1 cellular context compared by ENCODE assay signal in the genomic region with DNA sequence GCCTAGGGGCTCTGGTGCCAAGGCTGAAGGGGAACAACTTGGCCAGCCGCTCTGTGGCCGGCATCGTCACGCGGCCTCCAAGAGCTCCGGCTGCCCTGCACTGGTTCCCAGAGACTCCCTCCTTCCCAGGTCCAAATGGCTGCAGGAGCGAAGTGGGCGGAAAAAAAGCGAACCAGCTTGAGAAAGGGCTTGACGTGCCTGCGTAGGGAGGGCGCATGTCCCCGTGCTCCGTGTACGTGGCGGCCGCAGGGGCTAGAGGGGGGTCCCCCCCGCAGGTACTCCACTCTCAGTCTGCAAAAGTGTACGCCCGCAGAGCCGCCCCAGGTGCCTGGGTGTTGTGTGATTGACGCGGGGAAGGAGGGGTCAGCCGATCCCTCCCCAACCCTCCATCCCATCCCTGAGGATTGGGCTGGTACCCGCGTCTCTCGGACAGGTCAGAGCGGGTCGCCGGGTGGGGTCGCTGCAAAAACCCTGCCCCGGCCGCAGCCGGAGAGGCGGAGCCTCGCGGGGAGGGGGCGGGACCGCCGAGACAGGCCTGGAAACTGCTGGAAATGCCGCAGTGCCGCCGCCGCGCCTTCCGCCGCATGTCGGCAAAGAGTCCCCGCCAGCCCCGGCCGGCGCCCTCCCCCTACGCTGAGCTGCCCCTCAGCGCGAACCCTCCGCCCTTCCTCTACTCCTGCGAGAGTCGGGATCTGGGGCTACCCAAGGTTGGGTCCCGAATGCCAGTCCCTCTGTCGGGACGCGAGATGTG.
TF ChIP-seq lines count a peak whose summit lies in the region.

No MANE protein-coding gene starts in this region.

TF ChIP-seq in K562, 482 proteins besides CTCF, POLR2A, EP300 and RAD21 (continued from another document and continues in another):
- TF ChIP-seq, protein P1, sequence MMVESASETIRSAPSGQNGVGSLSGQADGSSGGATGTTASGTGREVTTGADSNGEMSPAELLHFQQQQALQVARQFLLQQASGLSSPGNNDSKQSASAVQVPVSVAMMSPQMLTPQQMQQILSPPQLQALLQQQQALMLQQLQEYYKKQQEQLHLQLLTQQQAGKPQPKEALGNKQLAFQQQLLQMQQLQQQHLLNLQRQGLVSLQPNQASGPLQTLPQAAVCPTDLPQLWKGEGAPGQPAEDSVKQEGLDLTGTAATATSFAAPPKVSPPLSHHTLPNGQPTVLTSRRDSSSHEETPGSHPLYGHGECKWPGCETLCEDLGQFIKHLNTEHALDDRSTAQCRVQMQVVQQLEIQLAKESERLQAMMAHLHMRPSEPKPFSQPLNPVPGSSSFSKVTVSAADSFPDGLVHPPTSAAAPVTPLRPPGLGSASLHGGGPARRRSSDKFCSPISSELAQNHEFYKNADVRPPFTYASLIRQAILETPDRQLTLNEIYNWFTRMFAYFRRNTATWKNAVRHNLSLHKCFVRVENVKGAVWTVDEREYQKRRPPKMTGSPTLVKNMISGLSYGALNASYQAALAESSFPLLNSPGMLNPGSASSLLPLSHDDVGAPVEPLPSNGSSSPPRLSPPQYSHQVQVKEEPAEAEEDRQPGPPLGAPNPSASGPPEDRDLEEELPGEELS (CRISPR knock-in tag; IDR thresholded peaks at IDR 0.05; ENCODE audit: borderline replicate concordance) = 0 out of 2 replicates have a peak, but pooled peaks have one; percentile 73
- TF ChIP-seq ZNF197 (CRISPR knock-in tag; IDR thresholded peaks at IDR 0.05; ENCODE audit: low read depth) (no peak), COPS2 (conservative IDR thresholded peaks at IDR 0.05) (no peak), BDP1 (IDR thresholded peaks at IDR 0.05; ENCODE audit: insufficient read depth, insufficient read length) (no peak), SMARCB1 (IDR thresholded peaks at IDR 0.05; ENCODE audit: insufficient read length, low read depth) (no peak), ZNF274 (IDR thresholded peaks at IDR 0.05; ENCODE audit: borderline replicate concordance, low read depth, low read length) (no peak), JUND (IDR thresholded peaks at IDR 0.05; ENCODE audit: borderline replicate concordance, low read depth, low read length) (peak; percentile 76; the same call in 1 of the 2 replicates), JUND (tag; IDR thresholded peaks at IDR 0.05; ENCODE audit: borderline replicate concordance, low read depth, low read length) (no peak; the same call in 2 of the 3 replicates), ZNF354B (CRISPR knock-in tag; IDR thresholded peaks at IDR 0.05) (no peak), ZNF766 (CRISPR knock-in tag; conservative IDR thresholded peaks at IDR 0.05) (no peak), RBM25 (IDR thresholded peaks at IDR 0.05; ENCODE audit: low read depth, low read length, severe bottlenecking) (peak; percentile 7), SETDB1 (IDR thresholded peaks at IDR 0.05; ENCODE audit: low read length) (no peak), ZKSCAN8 (CRISPR knock-in tag; IDR thresholded peaks at IDR 0.05) (no peak), ZNF3 (CRISPR knock-in tag; IDR thresholded peaks at IDR 0.05) (no peak), WHSC1 (IDR thresholded peaks at IDR 0.05; ENCODE audit: low read length) (no peak), SREBF2 (CRISPR knock-in tag; IDR thresholded peaks at IDR 0.05) (0 out of 2 replicates have a peak, but pooled peaks have one; percentile 48), ESRRB (CRISPR knock-in tag; IDR thresholded peaks at IDR 0.05; ENCODE audit: borderline replicate concordance) (no peak), TARDBP (IDR thresholded peaks at IDR 0.05) (0 out of 2 replicates have a peak, but pooled peaks have one; percentile 18), NR2C2 (CRISPR knock-in tag; IDR thresholded peaks at IDR 0.05) (peak; percentile 65; the same call in 1 of the 2 replicates), NR2C2 (tag; IDR thresholded peaks at IDR 0.05) (peak; percentile 69; the same call in 1 of the 2 replicates), HIVEP1 (CRISPR knock-in tag; IDR thresholded peaks at IDR 0.05) (no peak), KHSRP (IDR thresholded peaks at IDR 0.05) (no peak), SUPT5H (IDR thresholded peaks at IDR 0.05) (no peak), DACH1 (IDR thresholded peaks at IDR 0.05; ENCODE audit: partially characterized antibody) (no peak), NRF1 (conservative IDR thresholded peaks at IDR 0.05 in 1 of 2, IDR thresholded peaks at IDR 0.05 in 1 of 2) (peak; percentile 59 to 64), ZNF41 (CRISPR knock-in tag; conservative IDR thresholded peaks at IDR 0.05) (no peak), THRAP3 (IDR thresholded peaks at IDR 0.05; ENCODE audit: borderline replicate concordance) (no peak), KDM1A (IDR thresholded peaks at IDR 0.05) (peak in 1 of 2 experiments; percentile 53; a peak in 2 of 4 replicates), SMAD2 (IDR thresholded peaks at IDR 0.05; ENCODE audit: low read depth, low read length) (no peak)
- TF ChIP-seq, protein P2, sequence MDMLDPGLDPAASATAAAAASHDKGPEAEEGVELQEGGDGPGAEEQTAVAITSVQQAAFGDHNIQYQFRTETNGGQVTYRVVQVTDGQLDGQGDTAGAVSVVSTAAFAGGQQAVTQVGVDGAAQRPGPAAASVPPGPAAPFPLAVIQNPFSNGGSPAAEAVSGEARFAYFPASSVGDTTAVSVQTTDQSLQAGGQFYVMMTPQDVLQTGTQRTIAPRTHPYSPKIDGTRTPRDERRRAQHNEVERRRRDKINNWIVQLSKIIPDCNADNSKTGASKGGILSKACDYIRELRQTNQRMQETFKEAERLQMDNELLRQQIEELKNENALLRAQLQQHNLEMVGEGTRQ (CRISPR knock-in tag; IDR thresholded peaks at IDR 0.05) = no peak
- TF ChIP-seq, protein P3, sequence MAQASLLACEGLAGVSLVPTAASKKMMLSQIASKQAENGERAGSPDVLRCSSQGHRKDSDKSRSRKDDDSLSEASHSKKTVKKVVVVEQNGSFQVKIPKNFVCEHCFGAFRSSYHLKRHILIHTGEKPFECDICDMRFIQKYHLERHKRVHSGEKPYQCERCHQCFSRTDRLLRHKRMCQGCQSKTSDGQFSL (CRISPR knock-in tag; IDR thresholded peaks at IDR 0.05) = 0 out of 2 replicates have a peak, but pooled peaks have one; percentile 58
- TF ChIP-seq, protein P3 (tag; IDR thresholded peaks at IDR 0.05) = no peak
- TF ChIP-seq, protein P4, sequence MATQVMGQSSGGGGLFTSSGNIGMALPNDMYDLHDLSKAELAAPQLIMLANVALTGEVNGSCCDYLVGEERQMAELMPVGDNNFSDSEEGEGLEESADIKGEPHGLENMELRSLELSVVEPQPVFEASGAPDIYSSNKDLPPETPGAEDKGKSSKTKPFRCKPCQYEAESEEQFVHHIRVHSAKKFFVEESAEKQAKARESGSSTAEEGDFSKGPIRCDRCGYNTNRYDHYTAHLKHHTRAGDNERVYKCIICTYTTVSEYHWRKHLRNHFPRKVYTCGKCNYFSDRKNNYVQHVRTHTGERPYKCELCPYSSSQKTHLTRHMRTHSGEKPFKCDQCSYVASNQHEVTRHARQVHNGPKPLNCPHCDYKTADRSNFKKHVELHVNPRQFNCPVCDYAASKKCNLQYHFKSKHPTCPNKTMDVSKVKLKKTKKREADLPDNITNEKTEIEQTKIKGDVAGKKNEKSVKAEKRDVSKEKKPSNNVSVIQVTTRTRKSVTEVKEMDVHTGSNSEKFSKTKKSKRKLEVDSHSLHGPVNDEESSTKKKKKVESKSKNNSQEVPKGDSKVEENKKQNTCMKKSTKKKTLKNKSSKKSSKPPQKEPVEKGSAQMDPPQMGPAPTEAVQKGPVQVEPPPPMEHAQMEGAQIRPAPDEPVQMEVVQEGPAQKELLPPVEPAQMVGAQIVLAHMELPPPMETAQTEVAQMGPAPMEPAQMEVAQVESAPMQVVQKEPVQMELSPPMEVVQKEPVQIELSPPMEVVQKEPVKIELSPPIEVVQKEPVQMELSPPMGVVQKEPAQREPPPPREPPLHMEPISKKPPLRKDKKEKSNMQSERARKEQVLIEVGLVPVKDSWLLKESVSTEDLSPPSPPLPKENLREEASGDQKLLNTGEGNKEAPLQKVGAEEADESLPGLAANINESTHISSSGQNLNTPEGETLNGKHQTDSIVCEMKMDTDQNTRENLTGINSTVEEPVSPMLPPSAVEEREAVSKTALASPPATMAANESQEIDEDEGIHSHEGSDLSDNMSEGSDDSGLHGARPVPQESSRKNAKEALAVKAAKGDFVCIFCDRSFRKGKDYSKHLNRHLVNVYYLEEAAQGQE (CRISPR knock-in tag; IDR thresholded peaks at IDR 0.05; ENCODE audit: low read depth) = no peak
- TF ChIP-seq, protein P5, sequence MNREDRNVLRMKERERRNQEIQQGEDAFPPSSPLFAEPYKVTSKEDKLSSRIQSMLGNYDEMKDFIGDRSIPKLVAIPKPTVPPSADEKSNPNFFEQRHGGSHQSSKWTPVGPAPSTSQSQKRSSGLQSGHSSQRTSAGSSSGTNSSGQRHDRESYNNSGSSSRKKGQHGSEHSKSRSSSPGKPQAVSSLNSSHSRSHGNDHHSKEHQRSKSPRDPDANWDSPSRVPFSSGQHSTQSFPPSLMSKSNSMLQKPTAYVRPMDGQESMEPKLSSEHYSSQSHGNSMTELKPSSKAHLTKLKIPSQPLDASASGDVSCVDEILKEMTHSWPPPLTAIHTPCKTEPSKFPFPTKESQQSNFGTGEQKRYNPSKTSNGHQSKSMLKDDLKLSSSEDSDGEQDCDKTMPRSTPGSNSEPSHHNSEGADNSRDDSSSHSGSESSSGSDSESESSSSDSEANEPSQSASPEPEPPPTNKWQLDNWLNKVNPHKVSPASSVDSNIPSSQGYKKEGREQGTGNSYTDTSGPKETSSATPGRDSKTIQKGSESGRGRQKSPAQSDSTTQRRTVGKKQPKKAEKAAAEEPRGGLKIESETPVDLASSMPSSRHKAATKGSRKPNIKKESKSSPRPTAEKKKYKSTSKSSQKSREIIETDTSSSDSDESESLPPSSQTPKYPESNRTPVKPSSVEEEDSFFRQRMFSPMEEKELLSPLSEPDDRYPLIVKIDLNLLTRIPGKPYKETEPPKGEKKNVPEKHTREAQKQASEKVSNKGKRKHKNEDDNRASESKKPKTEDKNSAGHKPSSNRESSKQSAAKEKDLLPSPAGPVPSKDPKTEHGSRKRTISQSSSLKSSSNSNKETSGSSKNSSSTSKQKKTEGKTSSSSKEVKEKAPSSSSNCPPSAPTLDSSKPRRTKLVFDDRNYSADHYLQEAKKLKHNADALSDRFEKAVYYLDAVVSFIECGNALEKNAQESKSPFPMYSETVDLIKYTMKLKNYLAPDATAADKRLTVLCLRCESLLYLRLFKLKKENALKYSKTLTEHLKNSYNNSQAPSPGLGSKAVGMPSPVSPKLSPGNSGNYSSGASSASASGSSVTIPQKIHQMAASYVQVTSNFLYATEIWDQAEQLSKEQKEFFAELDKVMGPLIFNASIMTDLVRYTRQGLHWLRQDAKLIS (CRISPR knock-in tag; IDR thresholded peaks at IDR 0.05) = no peak; the same call in 1 of the 2 replicates
- TF ChIP-seq, protein P6, sequence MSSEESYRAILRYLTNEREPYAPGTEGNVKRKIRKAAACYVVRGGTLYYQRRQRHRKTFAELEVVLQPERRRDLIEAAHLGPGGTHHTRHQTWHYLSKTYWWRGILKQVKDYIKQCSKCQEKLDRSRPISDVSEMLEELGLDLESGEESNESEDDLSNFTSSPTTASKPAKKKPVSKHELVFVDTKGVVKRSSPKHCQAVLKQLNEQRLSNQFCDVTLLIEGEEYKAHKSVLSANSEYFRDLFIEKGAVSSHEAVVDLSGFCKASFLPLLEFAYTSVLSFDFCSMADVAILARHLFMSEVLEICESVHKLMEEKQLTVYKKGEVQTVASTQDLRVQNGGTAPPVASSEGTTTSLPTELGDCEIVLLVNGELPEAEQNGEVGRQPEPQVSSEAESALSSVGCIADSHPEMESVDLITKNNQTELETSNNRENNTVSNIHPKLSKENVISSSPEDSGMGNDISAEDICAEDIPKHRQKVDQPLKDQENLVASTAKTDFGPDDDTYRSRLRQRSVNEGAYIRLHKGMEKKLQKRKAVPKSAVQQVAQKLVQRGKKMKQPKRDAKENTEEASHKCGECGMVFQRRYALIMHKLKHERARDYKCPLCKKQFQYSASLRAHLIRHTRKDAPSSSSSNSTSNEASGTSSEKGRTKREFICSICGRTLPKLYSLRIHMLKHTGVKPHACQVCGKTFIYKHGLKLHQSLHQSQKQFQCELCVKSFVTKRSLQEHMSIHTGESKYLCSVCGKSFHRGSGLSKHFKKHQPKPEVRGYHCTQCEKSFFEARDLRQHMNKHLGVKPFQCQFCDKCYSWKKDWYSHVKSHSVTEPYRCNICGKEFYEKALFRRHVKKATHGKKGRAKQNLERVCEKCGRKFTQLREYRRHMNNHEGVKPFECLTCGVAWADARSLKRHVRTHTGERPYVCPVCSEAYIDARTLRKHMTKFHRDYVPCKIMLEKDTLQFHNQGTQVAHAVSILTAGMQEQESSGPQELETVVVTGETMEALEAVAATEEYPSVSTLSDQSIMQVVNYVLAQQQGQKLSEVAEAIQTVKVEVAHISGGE (CRISPR knock-in tag; IDR thresholded peaks at IDR 0.05) = no peak
- TF ChIP-seq, protein P7, sequence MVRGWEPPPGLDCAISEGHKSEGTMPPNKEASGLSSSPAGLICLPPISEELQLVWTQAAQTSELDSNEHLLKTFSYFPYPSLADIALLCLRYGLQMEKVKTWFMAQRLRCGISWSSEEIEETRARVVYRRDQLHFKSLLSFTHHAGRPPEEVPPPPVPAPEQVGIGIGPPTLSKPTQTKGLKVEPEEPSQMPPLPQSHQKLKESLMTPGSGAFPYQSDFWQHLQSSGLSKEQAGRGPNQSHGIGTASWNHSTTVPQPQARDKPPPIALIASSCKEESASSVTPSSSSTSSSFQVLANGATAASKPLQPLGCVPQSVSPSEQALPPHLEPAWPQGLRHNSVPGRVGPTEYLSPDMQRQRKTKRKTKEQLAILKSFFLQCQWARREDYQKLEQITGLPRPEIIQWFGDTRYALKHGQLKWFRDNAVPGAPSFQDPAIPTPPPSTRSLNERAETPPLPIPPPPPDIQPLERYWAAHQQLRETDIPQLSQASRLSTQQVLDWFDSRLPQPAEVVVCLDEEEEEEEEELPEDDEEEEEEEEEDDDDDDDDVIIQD (CRISPR knock-in tag; IDR thresholded peaks at IDR 0.05) = no peak
- TF ChIP-seq, protein P8, sequence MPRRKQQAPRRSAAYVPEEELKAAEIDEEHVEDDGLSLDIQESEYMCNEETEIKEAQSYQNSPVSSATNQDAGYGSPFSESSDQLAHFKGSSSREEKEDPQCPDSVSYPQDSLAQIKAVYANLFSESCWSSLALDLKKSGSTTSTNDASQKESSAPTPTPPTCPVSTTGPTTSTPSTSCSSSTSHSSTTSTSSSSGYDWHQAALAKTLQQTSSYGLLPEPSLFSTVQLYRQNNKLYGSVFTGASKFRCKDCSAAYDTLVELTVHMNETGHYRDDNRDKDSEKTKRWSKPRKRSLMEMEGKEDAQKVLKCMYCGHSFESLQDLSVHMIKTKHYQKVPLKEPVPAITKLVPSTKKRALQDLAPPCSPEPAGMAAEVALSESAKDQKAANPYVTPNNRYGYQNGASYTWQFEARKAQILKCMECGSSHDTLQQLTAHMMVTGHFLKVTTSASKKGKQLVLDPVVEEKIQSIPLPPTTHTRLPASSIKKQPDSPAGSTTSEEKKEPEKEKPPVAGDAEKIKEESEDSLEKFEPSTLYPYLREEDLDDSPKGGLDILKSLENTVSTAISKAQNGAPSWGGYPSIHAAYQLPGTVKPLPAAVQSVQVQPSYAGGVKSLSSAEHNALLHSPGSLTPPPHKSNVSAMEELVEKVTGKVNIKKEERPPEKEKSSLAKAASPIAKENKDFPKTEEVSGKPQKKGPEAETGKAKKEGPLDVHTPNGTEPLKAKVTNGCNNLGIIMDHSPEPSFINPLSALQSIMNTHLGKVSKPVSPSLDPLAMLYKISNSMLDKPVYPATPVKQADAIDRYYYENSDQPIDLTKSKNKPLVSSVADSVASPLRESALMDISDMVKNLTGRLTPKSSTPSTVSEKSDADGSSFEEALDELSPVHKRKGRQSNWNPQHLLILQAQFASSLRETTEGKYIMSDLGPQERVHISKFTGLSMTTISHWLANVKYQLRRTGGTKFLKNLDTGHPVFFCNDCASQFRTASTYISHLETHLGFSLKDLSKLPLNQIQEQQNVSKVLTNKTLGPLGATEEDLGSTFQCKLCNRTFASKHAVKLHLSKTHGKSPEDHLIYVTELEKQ (CRISPR knock-in tag; IDR thresholded peaks at IDR 0.05) = no peak
